Comparison of ENCODE assay signal across 16 cellular contexts in the genomic region with DNA sequence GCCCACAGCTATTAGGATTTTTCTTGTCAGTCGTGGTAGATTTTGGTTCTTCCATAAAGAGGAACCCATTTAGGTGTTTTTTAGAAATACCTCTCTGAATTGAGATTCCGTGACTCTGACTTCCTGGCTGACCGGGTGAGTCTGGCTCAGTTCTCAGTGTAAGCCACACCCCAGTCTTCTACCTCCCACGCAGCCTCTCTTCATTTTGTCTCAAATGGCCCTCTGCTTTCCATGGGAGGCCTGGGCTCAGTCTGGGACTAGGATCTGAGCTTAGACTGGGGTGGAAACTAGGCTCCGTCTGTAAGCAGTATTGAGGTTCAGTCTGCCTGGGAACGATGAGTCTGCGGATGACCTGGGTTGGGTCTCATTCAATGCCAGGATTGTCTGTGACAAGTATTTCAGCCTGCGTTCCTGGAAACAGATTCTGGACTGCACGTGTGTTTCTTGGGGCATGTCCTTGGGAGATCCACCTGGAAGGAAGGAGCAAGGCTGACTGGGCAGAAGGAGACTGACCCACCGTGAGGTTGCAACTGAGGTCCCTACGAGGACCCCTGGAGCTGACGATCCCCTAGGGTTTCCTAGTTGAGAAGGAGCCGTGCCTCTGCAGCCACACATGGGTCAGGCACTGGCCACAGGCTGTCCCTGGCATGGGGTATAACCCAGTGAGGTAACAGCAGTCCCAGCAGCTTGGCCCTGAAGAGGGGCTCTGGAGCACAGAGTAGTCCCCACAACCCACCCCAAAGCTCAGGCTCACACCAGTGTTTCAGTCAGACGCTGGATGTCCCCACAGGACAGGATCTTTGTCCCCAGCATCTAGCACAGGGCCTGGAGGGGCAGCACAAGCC. TPM values are rescaled to one million over a fixed set of nuclear protein-coding genes. Genes with fewer than 3 reads are reported as not detected.
DNase-seq lines count a peak whose midpoint lies in the region; ATAC-seq and TF ChIP-seq lines count a peak whose summit lies in the region.
"Had no signal": no experiment of that assay in that cellular context is flagged by ENCODE, and none has a peak within 500 bp of the region (broad histone marks: within the 10 kb centered on the region; RNA-seq: fewer than 3 reads in every experiment).

No MANE protein-coding gene starts in this region.

- CTCF ChIA-PET in Caco-2 (lab: Charles Lee) = no interaction called here
- CTCF ChIA-PET in activated CD4-positive, alpha-beta T cell treated with anti-CD3 and anti-CD28 coated beads, Interleukin-2, amount 10 ng/mL, durations not matched to agents 7 days and 5 days (lab: Charles Lee) = interaction anchor here (0.8 to 1.2 kb wide), 2 partner anchors 10 to 63 kb away, joined by 3 read pairs; no protein-coding TSS in a partner anchor

- no TSS peak for BruUV-seq in Caco-2 (replicated peaks; lab: Mats Ljungman, UMichigan)

- no peaks in the 10 kb centered on the region for H3K9me3 ChIP-seq in CD4-positive, CD25-positive, alpha-beta regulatory T cell (ENCODE audit: control insufficient read depth in 2 of 2, low read length in 2 of 2)
- H3K9me3 ChIP-seq in Caco-2 = no peaks in the 10 kb centered on the region

- no peaks in the 10 kb centered on the region for H3K36me3 ChIP-seq in CD4-positive, CD25-positive, alpha-beta regulatory T cell (ENCODE audit: control insufficient read depth, insufficient read depth, low read length)
- H3K36me3 ChIP-seq in Caco-2 (ENCODE audit: control insufficient read depth, insufficient read depth, low read length) = no peaks in the 10 kb centered on the region

- peaks cover 16 to 44% (median 25%) of the 10 kb centered on the region in 4 donors for H3K4me1 Mint-ChIP-seq in CD4-positive, CD25-positive, alpha-beta regulatory T cell
- H3K4me1 Mint-ChIP-seq in Caco-2 (ENCODE audit: low read depth, unreplicated experiment) = no peaks in the 10 kb centered on the region
- H3K4me1 Mint-ChIP-seq in activated CD4-positive, alpha-beta T cell treated with anti-CD3 and anti-CD28 coated beads, Interleukin-2, amount 10 ng/mL, durations not matched to agents 7 days and 5 days = peaks cover 25% of the 10 kb centered on the region

- peaks cover 21% of the 10 kb centered on the region for H3K4me1 ChIP-seq in CD4-positive, CD25-positive, alpha-beta regulatory T cell (ENCODE audit: control insufficient read depth, insufficient read depth, low read length, poor library complexity, severe bottlenecking)
- H3K4me1 ChIP-seq in Caco-2 = no peaks in the 10 kb centered on the region

- H3K36me3 Mint-ChIP-seq in CD4-positive, CD25-positive, alpha-beta regulatory T cell = no peaks in the 10 kb centered on the region
- H3K36me3 Mint-ChIP-seq in Caco-2 (ENCODE audit: insufficient read depth, unreplicated experiment) = no peaks in the 10 kb centered on the region
- no peaks in the 10 kb centered on the region for H3K36me3 Mint-ChIP-seq in activated CD4-positive, alpha-beta T cell treated with anti-CD3 and anti-CD28 coated beads, Interleukin-2, amount 10 ng/mL, durations not matched to agents 7 days and 5 days (ENCODE audit: low read depth)

- POLR2A ChIA-PET in Caco-2 (lab: Charles Lee) = no interaction called here
- POLR2A ChIA-PET in activated CD4-positive, alpha-beta T cell treated with anti-CD3 and anti-CD28 coated beads, Interleukin-2, amount 10 ng/mL, durations not matched to agents 7 days and 5 days (lab: Charles Lee) = no interaction called here

- peak overlapping the region in 1 of 4 donors; percentile 11 for H3K4me3 Mint-ChIP-seq in CD4-positive, CD25-positive, alpha-beta regulatory T cell
- no peak overlapping the region for H3K4me3 Mint-ChIP-seq in Caco-2 (ENCODE audit: unreplicated experiment)
- no peak overlapping the region for H3K4me3 Mint-ChIP-seq in activated CD4-positive, alpha-beta T cell treated with anti-CD3 and anti-CD28 coated beads, Interleukin-2, amount 10 ng/mL, durations not matched to agents 7 days and 5 days
- H3K4me3 Mint-ChIP-seq: activated T-cell treated with anti-CD3 and anti-CD28 coated beads, Interleukin-2, amount 50 U/mL, for 24 hours; H9 had no signal

- intact Hi-C loops in Caco-2 (cut with micrococcal nuclease; ENCODE audit: unreplicated experiment) = no loop called here

- H3K27ac ChIP-seq in CD4-positive, CD25-positive, alpha-beta regulatory T cell (ENCODE audit: insufficient read depth, low read length, poor library complexity, severe bottlenecking) = no peak overlapping the region
- H3K27ac ChIP-seq: C4-2B had no signal

- peak overlapping the region in 2 of 3 donors; percentile 20 to 29 for H3K27ac Mint-ChIP-seq in CD4-positive, CD25-positive, alpha-beta regulatory T cell
- H3K27ac Mint-ChIP-seq in Caco-2 (ENCODE audit: unreplicated experiment) = no peak overlapping the region
- H3K27ac Mint-ChIP-seq in activated CD4-positive, alpha-beta T cell treated with anti-CD3 and anti-CD28 coated beads, Interleukin-2, amount 10 ng/mL, durations not matched to agents 7 days and 5 days = no peak overlapping the region
- H3K27ac Mint-ChIP-seq: activated T-cell treated with anti-CD3 and anti-CD28 coated beads, Interleukin-2, amount 50 U/mL, for 24 hours; H9 had no signal

- H3K4me3 ChIP-seq in CD4-positive, CD25-positive, alpha-beta regulatory T cell (ENCODE audit: low read depth, low read length) = no peak overlapping the region
- H3K4me3 ChIP-seq in epithelial cell of esophagus (ENCODE audit: low read length) = no peak overlapping the region
- H3K4me3 ChIP-seq in Caco-2 (ENCODE audit: low read depth, low read length) = no peak overlapping the region
- H3K4me3 ChIP-seq: smooth muscle cell had no signal

- H3K9me3 Mint-ChIP-seq in CD4-positive, CD25-positive, alpha-beta regulatory T cell = peaks cover 0 to 1% (median 0%) of the 10 kb centered on the region in 7 donors
- no peaks in the 10 kb centered on the region for H3K9me3 Mint-ChIP-seq in Caco-2 (ENCODE audit: unreplicated experiment)
- H3K9me3 Mint-ChIP-seq in activated CD4-positive, alpha-beta T cell treated with anti-CD3 and anti-CD28 coated beads, Interleukin-2, amount 10 ng/mL, durations not matched to agents 7 days and 5 days = no peaks in the 10 kb centered on the region
- H3K9me3 Mint-ChIP-seq: activated T-cell treated with anti-CD3 and anti-CD28 coated beads, Interleukin-2, amount 50 U/mL, for 24 hours; H9 had no signal

- DNase-seq in CD4-positive, CD25-positive, alpha-beta regulatory T cell = peak in 1 of 3 donors; percentile 48
- DNase-seq in epithelial cell of esophagus (ENCODE audit: low read depth) (peak; percentile 39), Caco-2 (no peak), ureter (ENCODE audit: low spot score) (no peak), NCI-H1436 treated with DMSO at 0.1 percent for 48 hours (lab: John Stamatoyannopoulos, UW) (no peak)
- DNase-seq in activated CD4-positive, alpha-beta T cell treated with anti-CD3 and anti-CD28 coated beads, Interleukin-2, amount 10 ng/mL, durations not matched to agents 7 days and 5 days = no peak
- DNase-seq: activated T-cell treated with anti-CD3 and anti-CD28 coated beads, Interleukin-2, amount 50 U/mL, for 24 hours; effector CD8-positive, alpha-beta T cell; H9; NCI-H1417 treated with DMSO at 0.1 percent for 48 hours; SHP77 treated with DMSO at 0.1 percent for 48 hours; substantia nigra had no signal

- TF ChIP-seq CTCF in epithelial cell of esophagus (IDR thresholded peaks at IDR 0.05; ENCODE audit: insufficient read depth, low read depth, low read length, missing control alignments) = no peak
- TF ChIP-seq CTCF in Caco-2 (IDR thresholded peaks at IDR 0.05; ENCODE audit: insufficient read depth in 1 of 2, low read depth in 1 of 2, low read length in 1 of 2, severe bottlenecking in 1 of 2, unreplicated experiment in 1 of 2) = no peak

- no peak for ATAC-seq in CD4-positive, CD25-positive, alpha-beta regulatory T cell (ENCODE audit: low read depth in 2 of 2)
- ATAC-seq in GM19395 (IDR thresholded peaks at IDR 0.05; ENCODE audit: unreplicated experiment) (peak; percentile 34), HG03439 (IDR thresholded peaks at IDR 0.05; ENCODE audit: unreplicated experiment) (peak; percentile 35)

- no peaks in the 10 kb centered on the region for H3K27me3 ChIP-seq in CD4-positive, CD25-positive, alpha-beta regulatory T cell (ENCODE audit: control insufficient read depth, insufficient read depth, low read length)
- H3K27me3 ChIP-seq in Caco-2 (replicated peaks; ENCODE audit: control insufficient read depth, insufficient read depth, low read length) = no peaks in the 10 kb centered on the region; the same call in 1 of the 2 replicates

- H3K27me3 Mint-ChIP-seq in CD4-positive, CD25-positive, alpha-beta regulatory T cell = no peaks in the 10 kb centered on the region
- H3K27me3 Mint-ChIP-seq in Caco-2 (ENCODE audit: insufficient read depth, unreplicated experiment) = no peaks in the 10 kb centered on the region
- H3K27me3 Mint-ChIP-seq in activated CD4-positive, alpha-beta T cell treated with anti-CD3 and anti-CD28 coated beads, Interleukin-2, amount 10 ng/mL, durations not matched to agents 7 days and 5 days = no peaks in the 10 kb centered on the region
- H3K27me3 Mint-ChIP-seq: activated T-cell treated with anti-CD3 and anti-CD28 coated beads, Interleukin-2, amount 50 U/mL, for 24 hours had no signal

RNA-seq across cellular contexts. Expression of a gene that starts 12.3 kb away (rescaled TPM):
- not detected for total RNA-seq in CD4-positive, CD25-positive, alpha-beta regulatory T cell
- polyA plus RNA-seq in CD4-positive, CD25-positive, alpha-beta regulatory T cell = under 1 TPM in 1 of 4 donors, not detected in 3; 0.03 TPM
- total RNA-seq in Caco-2 (2022) (0.34 and 0.56 TPM in 2 replicates), ureter (0.05 TPM)
- total RNA-seq in activated CD4-positive, alpha-beta T cell treated with anti-CD3 and anti-CD28 coated beads, Interleukin-2, amount 10 ng/mL, durations not matched to agents 7 days and 5 days = not detected

Comparison
In these comparisons a context has a peak if more than half of its experiments do, and no peak if none do; other contexts are left out.
1. ATAC-seq: peak in GM19395 (single experiment) and HG03439 (single experiment); none in CD4-positive, CD25-positive, alpha-beta regulatory T cell (0 of 2).
2. H3K27ac Mint-ChIP-seq: peak in CD4-positive, CD25-positive, alpha-beta regulatory T cell (2 of 3); none in Caco-2 (single experiment) and activated CD4-positive, alpha-beta T cell treated with anti-CD3 and anti-CD28 coated beads, Interleukin-2, amount 10 ng/mL, durations not matched to agents 7 days and 5 days (single experiment).